Comparison of ENCODE assay signal across 1 cellular context in genomic region chr16:24980077-24980793, GRCh38.
TF ChIP-seq lines count a peak whose summit lies in the region.

No MANE protein-coding gene starts in this region.

TF ChIP-seq in H1, 55 proteins besides CTCF, POLR2A, EP300 and RAD21:
- TF ChIP-seq, protein P1, sequence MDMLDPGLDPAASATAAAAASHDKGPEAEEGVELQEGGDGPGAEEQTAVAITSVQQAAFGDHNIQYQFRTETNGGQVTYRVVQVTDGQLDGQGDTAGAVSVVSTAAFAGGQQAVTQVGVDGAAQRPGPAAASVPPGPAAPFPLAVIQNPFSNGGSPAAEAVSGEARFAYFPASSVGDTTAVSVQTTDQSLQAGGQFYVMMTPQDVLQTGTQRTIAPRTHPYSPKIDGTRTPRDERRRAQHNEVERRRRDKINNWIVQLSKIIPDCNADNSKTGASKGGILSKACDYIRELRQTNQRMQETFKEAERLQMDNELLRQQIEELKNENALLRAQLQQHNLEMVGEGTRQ (IDR thresholded peaks at IDR 0.05; ENCODE audit: low read length) = no peak
- TF ChIP-seq KDM4A (IDR thresholded peaks at IDR 0.05; ENCODE audit: low read depth, low read length, severe bottlenecking) (no peak), BRCA1 (IDR thresholded peaks at IDR 0.05; ENCODE audit: low read depth, low read length) (no peak), SAP30 (IDR thresholded peaks at IDR 0.05; ENCODE audit: insufficient read depth, insufficient replicate concordance, low read length) (no peak), HDAC2 (IDR thresholded peaks at IDR 0.05; ENCODE audit: borderline replicate concordance in 1 of 2, low read depth in 2 of 2, low read length in 2 of 2) (no peak), EGR1 (IDR thresholded peaks at IDR 0.05; ENCODE audit: borderline replicate concordance, low read depth, low read length) (no peak), GABPA (IDR thresholded peaks at IDR 0.05; ENCODE audit: borderline replicate concordance, insufficient read depth, low read length) (no peak), SIRT6 (IDR thresholded peaks at IDR 0.05; ENCODE audit: low read length) (no peak), BACH1 (IDR thresholded peaks at IDR 0.05; ENCODE audit: low read length) (no peak)
TF ChIP-seq in H1: peak in this region for 0.
